In genomic region chr4:153778383-153778782, GRCh38 we compare ENCODE assay signal across 1 cellular context.
TF ChIP-seq lines count a peak whose summit lies in the region.

No MANE protein-coding gene starts in this region.

TF ChIP-seq in K562, 482 proteins besides CTCF, POLR2A, EP300 and RAD21 (continued from another document):
- peak; percentile 30; the same call in 1 of the 2 replicates for TF ChIP-seq ZNF316 (IDR thresholded peaks at IDR 0.05)
